8 cellular contexts compared by ENCODE assay signal in genomic region chr18:76922107-76922506, GRCh38.
DNase-seq lines count a peak whose midpoint lies in the region; ATAC-seq and TF ChIP-seq lines count a peak whose summit lies in the region.

No MANE protein-coding gene starts in this region.

- peak overlapping the region in 2 of 6 donors; percentile 30 to 41 for H3K27ac Mint-ChIP-seq in immature natural killer cell

- H3K4me1 Mint-ChIP-seq in immature natural killer cell = peaks cover 11 to 15% of the 10 kb centered on the region in 2 donors

- no peaks in the 10 kb centered on the region for H3K9me3 Mint-ChIP-seq in immature natural killer cell

- in situ Hi-C loops in KBM-7 (cut with MboI; ENCODE audit: low pct_unique_long_range_greater_than_20kb, low sequenced_read_pairs) = no loop called here

- peak; percentile 98 for ATAC-seq in GM21737 (IDR thresholded peaks at IDR 0.05; ENCODE audit: unreplicated experiment)
- ATAC-seq in SK-N-SH treated with all-trans-retinoic acid at 6 μM for 48 hours = peak; percentile 92

- peak overlapping the region in 1 of 5 donors; percentile 28 for H3K4me3 Mint-ChIP-seq in immature natural killer cell

- H3K27me3 Mint-ChIP-seq in immature natural killer cell (ENCODE audit: low read depth in 3 of 3) = no peaks in the 10 kb centered on the region

- H3K36me3 Mint-ChIP-seq in immature natural killer cell = peaks cover 23 to 66% (median 29%) of the 10 kb centered on the region in 3 donors

- DNase-seq in KBM-7 = peak; percentile 57
- peak; percentile 73 for DNase-seq in astrocyte of the hippocampus (ENCODE audit: low read depth, low spot score)
- DNase-seq in immature natural killer cell = peak; percentile 35 to 50 (median 46)
- peak; percentile 11 to 21 for DNase-seq in stimulated activated CD4-positive, alpha-beta T cell treated with anti-CD3 and anti-CD28 coated beads, Interleukin-1b, Interleukin-23, amount 100 ng/mL, for 4 hours (ENCODE audit: low read depth in 2 of 2)
- no peak for DNase-seq in NOMO-1 treated with dmso at 0.1 percent for 144 hours (lab: John Stamatoyannopoulos, UW; ENCODE audit: unreplicated experiment)

- peak; percentile 12 for TF ChIP-seq CTCF in GM12801 (IDR thresholded peaks at IDR 0.05; ENCODE audit: extremely low read depth, insufficient read length)

TF ChIP-seq in SK-N-SH treated with all-trans-retinoic acid at 6 μM for 48 hours, 23 proteins besides CTCF, POLR2A, EP300 and RAD21:
- no peak for TF ChIP-seq TSHZ2 (CRISPR knock-in tag; IDR thresholded peaks at IDR 0.05)
- no peak for TF ChIP-seq PPARA (CRISPR knock-in tag; IDR thresholded peaks at IDR 0.05; ENCODE audit: borderline replicate concordance)
- TF ChIP-seq ZNF70 (CRISPR knock-in tag; IDR thresholded peaks at IDR 0.05) = no peak
- TF ChIP-seq TCF4 (CRISPR knock-in tag; IDR thresholded peaks at IDR 0.05; ENCODE audit: borderline replicate concordance) = peak; percentile 55; the same call in 1 of the 2 replicates
- no peak for TF ChIP-seq ZFP3 (CRISPR knock-in tag; IDR thresholded peaks at IDR 0.05)
- no peak for TF ChIP-seq SNAI2 (CRISPR knock-in tag; IDR thresholded peaks at IDR 0.05)
- TF ChIP-seq POU6F1 (CRISPR knock-in tag; IDR thresholded peaks at IDR 0.05; ENCODE audit: borderline replicate concordance, low read depth) = no peak
